Comparison of ENCODE assay signal across 1 cellular context in the genomic region with DNA sequence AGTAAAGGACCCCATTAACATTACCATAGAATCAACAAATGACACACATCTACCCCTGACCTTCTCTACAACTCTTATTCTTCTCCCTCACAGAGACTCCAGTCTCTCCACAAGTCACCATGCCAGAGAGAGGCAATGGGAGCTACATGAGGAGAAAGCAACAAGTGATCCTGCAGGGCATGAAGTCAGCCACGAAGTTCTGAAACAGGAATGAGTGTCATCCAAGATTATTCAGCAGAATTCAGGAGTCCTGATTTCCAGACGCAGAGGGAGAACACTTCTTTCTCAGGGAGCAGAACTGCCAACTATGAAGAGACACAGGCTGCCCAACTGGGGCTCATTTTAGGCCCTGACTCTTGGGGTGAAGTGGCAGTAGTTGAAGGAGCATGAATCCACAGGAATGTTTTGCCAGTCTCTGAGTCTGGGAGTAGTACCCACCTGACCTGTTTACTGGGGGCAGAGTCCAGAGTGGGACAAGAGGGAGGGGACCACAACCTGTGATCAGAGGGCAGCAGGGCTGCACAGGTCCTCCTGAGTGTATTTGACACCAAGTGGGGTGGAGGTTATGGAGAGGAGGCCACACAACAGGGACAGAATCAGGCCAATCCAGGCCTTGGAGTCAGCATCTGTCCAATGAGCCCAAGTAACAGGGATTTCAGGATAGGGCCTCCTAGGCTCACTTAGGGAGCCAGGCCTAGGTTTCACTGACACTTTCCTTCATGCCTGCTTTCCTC.
TF ChIP-seq lines count a peak whose summit lies in the region.

No MANE protein-coding gene starts in this region.

TF ChIP-seq in HepG2, 621 proteins besides CTCF, POLR2A, EP300 and RAD21 (continued from another document):
- TF ChIP-seq, protein P1, sequence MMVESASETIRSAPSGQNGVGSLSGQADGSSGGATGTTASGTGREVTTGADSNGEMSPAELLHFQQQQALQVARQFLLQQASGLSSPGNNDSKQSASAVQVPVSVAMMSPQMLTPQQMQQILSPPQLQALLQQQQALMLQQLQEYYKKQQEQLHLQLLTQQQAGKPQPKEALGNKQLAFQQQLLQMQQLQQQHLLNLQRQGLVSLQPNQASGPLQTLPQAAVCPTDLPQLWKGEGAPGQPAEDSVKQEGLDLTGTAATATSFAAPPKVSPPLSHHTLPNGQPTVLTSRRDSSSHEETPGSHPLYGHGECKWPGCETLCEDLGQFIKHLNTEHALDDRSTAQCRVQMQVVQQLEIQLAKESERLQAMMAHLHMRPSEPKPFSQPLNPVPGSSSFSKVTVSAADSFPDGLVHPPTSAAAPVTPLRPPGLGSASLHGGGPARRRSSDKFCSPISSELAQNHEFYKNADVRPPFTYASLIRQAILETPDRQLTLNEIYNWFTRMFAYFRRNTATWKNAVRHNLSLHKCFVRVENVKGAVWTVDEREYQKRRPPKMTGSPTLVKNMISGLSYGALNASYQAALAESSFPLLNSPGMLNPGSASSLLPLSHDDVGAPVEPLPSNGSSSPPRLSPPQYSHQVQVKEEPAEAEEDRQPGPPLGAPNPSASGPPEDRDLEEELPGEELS (CRISPR knock-in tag; IDR thresholded peaks at IDR 0.05), result peak; percentile 86
- TF ChIP-seq, protein P2, sequence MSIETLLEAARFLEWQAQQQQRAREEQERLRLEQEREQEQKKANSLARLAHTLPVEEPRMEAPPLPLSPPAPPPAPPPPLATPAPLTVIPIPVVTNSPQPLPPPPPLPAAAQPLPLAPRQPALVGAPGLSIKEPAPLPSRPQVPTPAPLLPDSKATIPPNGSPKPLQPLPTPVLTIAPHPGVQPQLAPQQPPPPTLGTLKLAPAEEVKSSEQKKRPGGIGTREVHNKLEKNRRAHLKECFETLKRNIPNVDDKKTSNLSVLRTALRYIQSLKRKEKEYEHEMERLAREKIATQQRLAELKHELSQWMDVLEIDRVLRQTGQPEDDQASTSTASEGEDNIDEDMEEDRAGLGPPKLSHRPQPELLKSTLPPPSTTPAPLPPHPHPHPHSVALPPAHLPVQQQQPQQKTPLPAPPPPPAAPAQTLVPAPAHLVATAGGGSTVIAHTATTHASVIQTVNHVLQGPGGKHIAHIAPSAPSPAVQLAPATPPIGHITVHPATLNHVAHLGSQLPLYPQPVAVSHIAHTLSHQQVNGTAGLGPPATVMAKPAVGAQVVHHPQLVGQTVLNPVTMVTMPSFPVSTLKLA (IDR thresholded peaks at IDR 0.05), result 0 out of 2 replicates have a peak, but pooled peaks have one; percentile 23
- TF ChIP-seq ZNF652 (CRISPR knock-in tag; IDR thresholded peaks at IDR 0.05; ENCODE audit: borderline replicate concordance, low read depth), result 0 out of 2 replicates have a peak, but pooled peaks have one; percentile 5
- TF ChIP-seq, protein P3, sequence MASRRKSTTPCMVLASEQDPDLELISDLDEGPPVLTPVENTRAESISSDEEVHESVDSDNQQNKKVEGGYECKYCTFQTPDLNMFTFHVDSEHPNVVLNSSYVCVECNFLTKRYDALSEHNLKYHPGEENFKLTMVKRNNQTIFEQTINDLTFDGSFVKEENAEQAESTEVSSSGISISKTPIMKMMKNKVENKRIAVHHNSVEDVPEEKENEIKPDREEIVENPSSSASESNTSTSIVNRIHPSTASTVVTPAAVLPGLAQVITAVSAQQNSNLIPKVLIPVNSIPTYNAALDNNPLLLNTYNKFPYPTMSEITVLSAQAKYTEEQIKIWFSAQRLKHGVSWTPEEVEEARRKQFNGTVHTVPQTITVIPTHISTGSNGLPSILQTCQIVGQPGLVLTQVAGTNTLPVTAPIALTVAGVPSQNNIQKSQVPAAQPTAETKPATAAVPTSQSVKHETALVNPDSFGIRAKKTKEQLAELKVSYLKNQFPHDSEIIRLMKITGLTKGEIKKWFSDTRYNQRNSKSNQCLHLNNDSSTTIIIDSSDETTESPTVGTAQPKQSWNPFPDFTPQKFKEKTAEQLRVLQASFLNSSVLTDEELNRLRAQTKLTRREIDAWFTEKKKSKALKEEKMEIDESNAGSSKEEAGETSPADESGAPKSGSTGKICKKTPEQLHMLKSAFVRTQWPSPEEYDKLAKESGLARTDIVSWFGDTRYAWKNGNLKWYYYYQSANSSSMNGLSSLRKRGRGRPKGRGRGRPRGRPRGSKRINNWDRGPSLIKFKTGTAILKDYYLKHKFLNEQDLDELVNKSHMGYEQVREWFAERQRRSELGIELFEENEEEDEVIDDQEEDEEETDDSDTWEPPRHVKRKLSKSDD (CRISPR knock-in tag; IDR thresholded peaks at IDR 0.05; ENCODE audit: low read depth), result peak; percentile 40; the same call in 1 of the 2 replicates
- TF ChIP-seq ISL2 (CRISPR knock-in tag; IDR thresholded peaks at IDR 0.05), result 0 out of 2 replicates have a peak, but pooled peaks have one; percentile 7
- TF ChIP-seq, protein P4, sequence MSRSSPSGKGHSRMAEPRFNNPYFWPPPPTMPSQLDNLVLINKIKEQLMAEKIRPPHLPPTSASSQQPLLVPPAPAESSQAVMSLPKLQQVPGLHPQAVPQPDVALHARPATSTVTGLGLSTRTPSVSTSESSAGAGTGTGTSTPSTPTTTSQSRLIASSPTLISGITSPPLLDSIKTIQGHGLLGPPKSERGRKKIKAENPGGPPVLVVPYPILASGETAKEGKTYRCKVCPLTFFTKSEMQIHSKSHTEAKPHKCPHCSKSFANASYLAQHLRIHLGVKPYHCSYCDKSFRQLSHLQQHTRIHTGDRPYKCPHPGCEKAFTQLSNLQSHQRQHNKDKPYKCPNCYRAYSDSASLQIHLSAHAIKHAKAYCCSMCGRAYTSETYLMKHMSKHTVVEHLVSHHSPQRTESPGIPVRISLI (CRISPR knock-in tag; IDR thresholded peaks at IDR 0.05; ENCODE audit: borderline replicate concordance), result no peak
- TF ChIP-seq TEAD3 (CRISPR knock-in tag; optimal IDR thresholded peaks at IDR 0.05; ENCODE audit: borderline replicate concordance), result peak; percentile 62
- peak; percentile 38; the same call in 1 of the 2 replicates for TF ChIP-seq SP5 (CRISPR knock-in tag; IDR thresholded peaks at IDR 0.05; ENCODE audit: borderline replicate concordance, low read depth)
- peak; percentile 96 for TF ChIP-seq HNF4A (CRISPR knock-in tag; IDR thresholded peaks at IDR 0.05)
- peak; percentile 88 for TF ChIP-seq HNF4G (IDR thresholded peaks at IDR 0.05; ENCODE audit: borderline replicate concordance, low read depth, low read length)
- TF ChIP-seq HNF4G (CRISPR knock-in tag; IDR thresholded peaks at IDR 0.05; ENCODE audit: borderline replicate concordance, low read depth), result peak; percentile 82
- TF ChIP-seq FOXO1 (CRISPR knock-in tag; IDR thresholded peaks at IDR 0.05), result peak; percentile 94
- 0 out of 2 replicates have a peak, but pooled peaks have one; percentile 35 for TF ChIP-seq ZNF749 (CRISPR knock-in tag; IDR thresholded peaks at IDR 0.05; ENCODE audit: borderline replicate concordance)
- no peak for TF ChIP-seq STAT5B (CRISPR knock-in tag; IDR thresholded peaks at IDR 0.05)
- TF ChIP-seq, protein P5, sequence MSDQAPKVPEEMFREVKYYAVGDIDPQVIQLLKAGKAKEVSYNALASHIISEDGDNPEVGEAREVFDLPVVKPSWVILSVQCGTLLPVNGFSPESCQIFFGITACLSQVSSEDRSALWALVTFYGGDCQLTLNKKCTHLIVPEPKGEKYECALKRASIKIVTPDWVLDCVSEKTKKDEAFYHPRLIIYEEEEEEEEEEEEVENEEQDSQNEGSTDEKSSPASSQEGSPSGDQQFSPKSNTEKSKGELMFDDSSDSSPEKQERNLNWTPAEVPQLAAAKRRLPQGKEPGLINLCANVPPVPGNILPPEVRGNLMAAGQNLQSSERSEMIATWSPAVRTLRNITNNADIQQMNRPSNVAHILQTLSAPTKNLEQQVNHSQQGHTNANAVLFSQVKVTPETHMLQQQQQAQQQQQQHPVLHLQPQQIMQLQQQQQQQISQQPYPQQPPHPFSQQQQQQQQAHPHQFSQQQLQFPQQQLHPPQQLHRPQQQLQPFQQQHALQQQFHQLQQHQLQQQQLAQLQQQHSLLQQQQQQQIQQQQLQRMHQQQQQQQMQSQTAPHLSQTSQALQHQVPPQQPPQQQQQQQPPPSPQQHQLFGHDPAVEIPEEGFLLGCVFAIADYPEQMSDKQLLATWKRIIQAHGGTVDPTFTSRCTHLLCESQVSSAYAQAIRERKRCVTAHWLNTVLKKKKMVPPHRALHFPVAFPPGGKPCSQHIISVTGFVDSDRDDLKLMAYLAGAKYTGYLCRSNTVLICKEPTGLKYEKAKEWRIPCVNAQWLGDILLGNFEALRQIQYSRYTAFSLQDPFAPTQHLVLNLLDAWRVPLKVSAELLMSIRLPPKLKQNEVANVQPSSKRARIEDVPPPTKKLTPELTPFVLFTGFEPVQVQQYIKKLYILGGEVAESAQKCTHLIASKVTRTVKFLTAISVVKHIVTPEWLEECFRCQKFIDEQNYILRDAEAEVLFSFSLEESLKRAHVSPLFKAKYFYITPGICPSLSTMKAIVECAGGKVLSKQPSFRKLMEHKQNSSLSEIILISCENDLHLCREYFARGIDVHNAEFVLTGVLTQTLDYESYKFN (CRISPR knock-in tag; conservative IDR thresholded peaks at IDR 0.05), result peak; percentile 90
- TF ChIP-seq FOXA1 (IDR thresholded peaks at IDR 0.05), result no peak
- peak; percentile 29 for TF ChIP-seq FOXA1 (CRISPR knock-in tag; IDR thresholded peaks at IDR 0.05)
